1 cellular context compared by ENCODE assay signal in genomic region chr17:38897671-38898290, GRCh38.
TF ChIP-seq lines count a peak whose summit lies in the region.

No MANE protein-coding gene starts in this region.

TF ChIP-seq in HepG2, 621 proteins besides CTCF, POLR2A, EP300 and RAD21 (continued from another document and continues in another):
- TF ChIP-seq ZHX2 (IDR thresholded peaks at IDR 0.05; ENCODE audit: low read depth) (peak; percentile 29; the same call in 1 of the 2 replicates), ZHX2 (CRISPR knock-in tag; IDR thresholded peaks at IDR 0.05; ENCODE audit: borderline replicate concordance) (no peak), ETV5 (CRISPR knock-in tag; IDR thresholded peaks at IDR 0.05; ENCODE audit: borderline replicate concordance) (peak; percentile 13; the same call in 1 of the 2 replicates), SAFB2 (CRISPR knock-in tag; IDR thresholded peaks at IDR 0.05; ENCODE audit: borderline replicate concordance, low read depth) (0 out of 2 replicates have a peak, but pooled peaks have one; percentile 30), ZNF234 (CRISPR knock-in tag; conservative IDR thresholded peaks at IDR 0.05) (no peak), NR2F1 (CRISPR knock-in tag; IDR thresholded peaks at IDR 0.05) (peak; percentile 49 to 59; a peak in 2 of 4 replicates), ZNF557 (CRISPR knock-in tag; IDR thresholded peaks at IDR 0.05) (no peak), ZNF672 (CRISPR knock-in tag; IDR thresholded peaks at IDR 0.05) (no peak), ZNF574 (CRISPR knock-in tag; IDR thresholded peaks at IDR 0.05) (0 out of 2 replicates have a peak, but pooled peaks have one; percentile 11), JUN (CRISPR knock-in tag; IDR thresholded peaks at IDR 0.05) (no peak), TFE3 (CRISPR knock-in tag; IDR thresholded peaks at IDR 0.05) (no peak), FOSL1 (CRISPR knock-in tag; IDR thresholded peaks at IDR 0.05; ENCODE audit: borderline replicate concordance) (no peak), REST (IDR thresholded peaks at IDR 0.05; ENCODE audit: borderline replicate concordance in 1 of 2, low read depth in 1 of 2, low read length in 2 of 2) (no peak), RXRB (CRISPR knock-in tag; IDR thresholded peaks at IDR 0.05; ENCODE audit: borderline replicate concordance) (0 out of 2 replicates have a peak, but pooled peaks have one; percentile 28), ZNF329 (CRISPR knock-in tag; IDR thresholded peaks at IDR 0.05; ENCODE audit: low read depth) (no peak), ZBTB1 (CRISPR knock-in tag; IDR thresholded peaks at IDR 0.05; ENCODE audit: borderline replicate concordance) (no peak), SATB2 (CRISPR knock-in tag; IDR thresholded peaks at IDR 0.05) (no peak), HDAC1 (CRISPR knock-in tag; IDR thresholded peaks at IDR 0.05) (no peak), CERS6 (CRISPR knock-in tag; IDR thresholded peaks at IDR 0.05) (no peak), CEBPZ (IDR thresholded peaks at IDR 0.05; ENCODE audit: low read length) (no peak), ZC3H13 (CRISPR knock-in tag; IDR thresholded peaks at IDR 0.05) (no peak), RBM22 (optimal IDR thresholded peaks at IDR 0.05; ENCODE audit: low read length) (peak; percentile 38), FOXO1 (CRISPR knock-in tag; IDR thresholded peaks at IDR 0.05) (no peak), SMC3 (IDR thresholded peaks at IDR 0.05; ENCODE audit: low read length) (no peak), UBTF (CRISPR knock-in tag; IDR thresholded peaks at IDR 0.05) (no peak; the same call in 1 of the 2 replicates), ZBTB43 (CRISPR knock-in tag; conservative IDR thresholded peaks at IDR 0.05) (no peak), HNF4G (IDR thresholded peaks at IDR 0.05; ENCODE audit: borderline replicate concordance, low read depth, low read length) (peak; percentile 64), HNF4G (CRISPR knock-in tag; IDR thresholded peaks at IDR 0.05; ENCODE audit: borderline replicate concordance, low read depth) (peak; percentile 55; the same call in 1 of the 2 replicates)
